8 cellular contexts compared by ENCODE assay signal in the genomic region with DNA sequence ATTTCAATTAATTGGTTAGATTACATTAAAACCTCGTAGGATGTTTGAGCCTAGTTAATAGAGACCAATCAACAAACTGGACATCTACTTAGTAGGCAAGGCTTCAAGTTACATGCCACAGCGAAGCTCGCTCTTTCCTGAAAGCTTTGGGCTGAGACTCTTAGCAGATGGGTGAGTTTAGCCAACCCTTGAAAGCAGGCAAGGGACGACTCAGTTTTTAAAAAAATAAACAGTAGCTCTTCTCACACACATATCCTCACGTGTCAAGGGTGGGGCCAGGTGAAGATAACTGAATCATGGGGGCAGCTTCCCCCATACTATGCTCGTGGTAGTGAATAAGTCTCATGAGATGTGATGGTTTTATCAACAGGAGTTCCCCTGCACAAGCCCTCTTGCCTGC. TPM values are rescaled to one million over a fixed set of nuclear protein-coding genes. Genes with fewer than 3 reads are reported as not detected.
A peak's percentile ranks its signal among the peaks of the same experiment; 100 is the strongest.
DNase-seq lines count a peak whose midpoint lies in the region; ATAC-seq, FAIRE-seq and TF ChIP-seq lines count a peak whose summit lies in the region.

No MANE protein-coding gene starts in this region.

- H3K27me3 ChIP-seq in Peyer's patch = no peaks in the 10 kb centered on the region

- DNase-seq in GM12892 (ENCODE audit: insufficient read length) (no peak), Peyer's patch (no peak), epithelial cell of esophagus (ENCODE audit: low read depth) (peak; percentile 39), retinal pigment epithelial cell (ENCODE audit: low read depth) (no peak), UCSD-AML1 (lab: John Stamatoyannopoulos, UW; ENCODE audit: unreplicated experiment) (no peak), GM13976 (ENCODE audit: low spot score) (no peak)
- no peak for DNase-seq in NK-92 treated with Interleukin-12 subunit alpha and Interleukin-12 subunit beta, amount 100 ng/mL, for 24 hours (lab: John Stamatoyannopoulos, UW)

- TF ChIP-seq CTCF in Peyer's patch (IDR thresholded peaks at IDR 0.05) = no peak
- no peak for TF ChIP-seq CTCF in epithelial cell of esophagus (IDR thresholded peaks at IDR 0.05; ENCODE audit: insufficient read depth, low read depth, low read length, missing control alignments)
- no peak for TF ChIP-seq CTCF in retinal pigment epithelial cell (conservative IDR thresholded peaks at IDR 0.05; ENCODE audit: low read depth, low read length)
- TF ChIP-seq CTCF in GM13976 (IDR thresholded peaks at IDR 0.05; ENCODE audit: borderline replicate concordance, control extremely low read depth, extremely low read depth, insufficient read depth, missing control alignments) = no peak

- TF ChIP-seq POLR2A in GM12892 (IDR thresholded peaks at IDR 0.05; ENCODE audit: low read depth, low read length) = no peak
- TF ChIP-seq POLR2A in Peyer's patch (IDR thresholded peaks at IDR 0.05) = no peak

- in situ Hi-C loops in GM13976 (cut with MboI; ENCODE audit: low sequenced_read_pairs, unreplicated experiment) = no loop called here

- H3K36me3 ChIP-seq in Peyer's patch = no peaks in the 10 kb centered on the region

- FAIRE-seq in GM12892 (lab: Jason Lieb, UNC) = peak; percentile 9

- H3K4me3 ChIP-seq in Peyer's patch (peak overlapping the region; percentile 59 to 95 (median 79)), epithelial cell of esophagus (ENCODE audit: low read length) (peak overlapping the region; percentile 87), retinal pigment epithelial cell (ENCODE audit: low read length) (peak overlapping the region; percentile 95)

- H3K27ac ChIP-seq in Peyer's patch = no peak overlapping the region

- ATAC-seq in GM21619 (IDR thresholded peaks at IDR 0.05; ENCODE audit: unreplicated experiment) = no peak

- peaks cover 0 to 14% (median 2%) of the 10 kb centered on the region in 4 donors for H3K4me1 ChIP-seq in Peyer's patch

- H3K9me3 ChIP-seq in Peyer's patch = no peaks in the 10 kb centered on the region

RNA-seq across cellular contexts. Expression of a gene that starts 0.8 kb away (rescaled TPM):
- 13.7 TPM for polyA plus RNA-seq in GM12892 (2012; ENCODE audit: missing spikeins)
- total RNA-seq in Peyer's patch = 1 to 10 TPM in 3 of 4 donors, not detected in 1; 2.1 to 5.0 (median 2.7) TPM

RNA-seq across cellular contexts. Expression of a gene that starts 40.3 kb away (rescaled TPM):
- polyA plus RNA-seq in GM12892 (2012; ENCODE audit: missing spikeins) = 74.4 TPM
- 100 to 1,000 TPM; 110 to 639 (median 135) TPM for total RNA-seq in Peyer's patch
